Comparison of ENCODE assay signal across 24 cellular contexts in genomic region chr5:160488394-160488943, GRCh38.
"Had no signal": no experiment of that assay in that cellular context is flagged by ENCODE, and none has a peak within 500 bp of the region (broad histone marks: within the 10 kb centered on the region; RNA-seq: fewer than 3 reads in every experiment).

No MANE protein-coding gene starts in this region.

- ATAC-seq: activated CD8-positive, alpha-beta T cell treated with anti-CD3 and anti-CD28 coated beads for 36 hours; activated T-cell treated with anti-CD3 and anti-CD28 coated beads, Interleukin-2, amount 50 U/mL, for 72 hours had no signal

- H3K27me3 ChIP-seq: Peyer's patch, SJSA1 had no signal

- H3K36me3 ChIP-seq: Peyer's patch, SJSA1 had no signal

- H3K4me3 ChIP-seq: Peyer's patch, SJSA1 had no signal

- H3K9me3 Mint-ChIP-seq: activated CD4-positive, alpha-beta T cell treated with anti-CD3 and anti-CD28 coated beads, Interleukin-2, amount 10 ng/mL, durations not matched to agents 7 days and 5 days; activated CD8-positive, alpha-beta T cell treated with anti-CD3 and anti-CD28 coated beads for 36 hours; activated naive CD4-positive, alpha-beta T cell treated with anti-CD3 and anti-CD28 coated beads, Interleukin-2, amount 50 U/mL, for 24 hours; activated T-cell treated with anti-CD3 and anti-CD28 coated beads, Interleukin-2, amount 50 U/mL, for 72 hours; brain; central memory CD8-positive, alpha-beta T cell had no signal

- H3K4me1 ChIP-seq: Peyer's patch, SJSA1 had no signal

- H3K27ac Mint-ChIP-seq: activated CD4-positive, alpha-beta T cell treated with anti-CD3 and anti-CD28 coated beads, Interleukin-2, amount 10 ng/mL, durations not matched to agents 7 days and 5 days; activated CD8-positive, alpha-beta T cell treated with anti-CD3 and anti-CD28 coated beads for 36 hours; activated naive CD4-positive, alpha-beta T cell treated with anti-CD3 and anti-CD28 coated beads, Interleukin-2, amount 50 U/mL, for 24 hours; activated T-cell treated with anti-CD3 and anti-CD28 coated beads, Interleukin-2, amount 50 U/mL, for 72 hours; brain had no signal

- H3K4me3 Mint-ChIP-seq: activated CD4-positive, alpha-beta T cell treated with anti-CD3 and anti-CD28 coated beads, Interleukin-2, amount 10 ng/mL, durations not matched to agents 7 days and 5 days; activated CD8-positive, alpha-beta T cell treated with anti-CD3 and anti-CD28 coated beads for 36 hours; activated naive CD4-positive, alpha-beta T cell treated with anti-CD3 and anti-CD28 coated beads, Interleukin-2, amount 50 U/mL, for 24 hours; activated T-cell treated with anti-CD3 and anti-CD28 coated beads, Interleukin-2, amount 50 U/mL, for 72 hours; brain; central memory CD8-positive, alpha-beta T cell had no signal

- DNase-seq: activated CD4-positive, alpha-beta T cell treated with anti-CD3 and anti-CD28 coated beads, Interleukin-2, amount 10 ng/mL, durations not matched to agents 7 days and 5 days; activated CD4-positive, CD25-positive, alpha-beta regulatory T cell; activated CD8-positive, alpha-beta memory T cell treated with anti-CD3 and anti-CD28 coated beads, Interleukin-2, amount 50 U/mL, for 4 hours; activated CD8-positive, alpha-beta T cell treated with anti-CD3 and anti-CD28 coated beads for 36 hours; activated effector memory CD4-positive, alpha-beta T cell treated with Interleukin-2 at 50 U/mL for 16 hours; activated naive CD4-positive, alpha-beta T cell; activated T-cell treated with anti-CD3 and anti-CD28 coated beads, Interleukin-2, amount 50 U/mL, for 72 hours; amygdala; cortex of kidney; MM.1S; NCI-H1105; NCI-H1436; NCI-H187; NCI-H2081; NCI-H510A treated with DMSO at 0.1 percent for 48 hours; NCI-H69; Peyer's patch; SHP77; T-helper 2 cell; T1000 had no signal

- H3K27ac ChIP-seq: Peyer's patch, SJSA1 had no signal

- H3K9me3 ChIP-seq: Peyer's patch, SJSA1 had no signal

- H3K36me3 Mint-ChIP-seq: activated naive CD4-positive, alpha-beta T cell treated with anti-CD3 and anti-CD28 coated beads, Interleukin-2, amount 50 U/mL, for 24 hours; brain had no signal

- H3K27me3 Mint-ChIP-seq: activated CD4-positive, alpha-beta T cell treated with anti-CD3 and anti-CD28 coated beads, Interleukin-2, amount 10 ng/mL, durations not matched to agents 7 days and 5 days; activated CD8-positive, alpha-beta T cell treated with anti-CD3 and anti-CD28 coated beads for 36 hours; activated naive CD4-positive, alpha-beta T cell treated with anti-CD3 and anti-CD28 coated beads, Interleukin-2, amount 50 U/mL, for 24 hours; central memory CD8-positive, alpha-beta T cell had no signal

- H3K4me1 Mint-ChIP-seq: activated naive CD4-positive, alpha-beta T cell treated with anti-CD3 and anti-CD28 coated beads, Interleukin-2, amount 50 U/mL, for 24 hours; brain had no signal
